1 cellular context compared by ENCODE assay signal in genomic region chr9:38091310-38092199, GRCh38.
TF ChIP-seq lines count a peak whose summit lies in the region.

No MANE protein-coding gene starts in this region.

TF ChIP-seq in SK-N-SH, 30 proteins besides CTCF, POLR2A, EP300 and RAD21 (continued from another document):
- TF ChIP-seq MXI1 (IDR thresholded peaks at IDR 0.05; ENCODE audit: low read depth, low read length): no peak
